Comparison of ENCODE assay signal across 8 cellular contexts in the genomic region with DNA sequence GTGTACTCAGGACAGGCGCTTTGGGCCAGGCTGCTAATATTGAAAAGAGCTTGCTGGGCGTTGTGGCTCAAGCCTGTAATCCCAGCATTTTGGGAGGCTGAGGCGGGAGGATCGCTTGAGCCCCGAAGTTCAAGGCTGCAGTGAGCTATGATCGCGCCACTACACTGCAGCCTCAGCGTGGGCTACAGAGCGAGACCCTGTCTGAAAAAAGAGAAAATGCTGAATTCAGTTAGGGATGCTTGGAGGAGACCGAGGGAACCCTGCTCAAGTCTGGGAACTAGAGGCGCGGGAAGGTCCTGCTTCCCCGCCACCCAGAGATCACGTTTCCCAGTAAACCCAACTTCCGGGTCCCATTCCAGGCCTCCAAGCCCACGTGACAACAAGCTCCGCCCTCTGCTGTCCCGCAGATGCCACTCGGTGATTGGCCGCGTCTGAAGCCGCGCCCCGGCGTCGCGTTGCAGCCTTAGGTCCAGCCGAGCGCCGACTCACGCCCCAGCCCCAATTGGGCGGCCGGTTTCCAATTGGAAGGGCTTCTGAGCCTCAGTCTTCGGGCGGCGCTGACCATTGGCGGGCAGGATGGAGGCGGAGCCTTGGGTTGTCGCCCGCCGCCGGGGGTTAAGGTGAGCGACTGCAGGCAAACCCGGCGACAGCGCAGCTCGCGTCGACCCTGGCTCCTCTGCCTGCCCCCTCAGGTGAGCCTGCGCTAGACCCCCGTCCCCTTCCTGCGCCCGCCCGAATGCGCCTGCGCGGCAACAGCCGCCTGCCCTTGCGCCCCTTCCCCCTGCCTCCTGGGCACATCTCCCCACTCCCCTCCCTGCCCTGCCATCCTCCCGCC. TPM values are rescaled to one million over a fixed set of nuclear protein-coding genes. Genes with fewer than 3 reads are reported as not detected.
A peak's percentile ranks its signal among the peaks of the same experiment; 100 is the strongest.
DNase-seq lines count a peak whose midpoint lies in the region; ATAC-seq, FAIRE-seq and TF ChIP-seq lines count a peak whose summit lies in the region.

A gene with protein sequence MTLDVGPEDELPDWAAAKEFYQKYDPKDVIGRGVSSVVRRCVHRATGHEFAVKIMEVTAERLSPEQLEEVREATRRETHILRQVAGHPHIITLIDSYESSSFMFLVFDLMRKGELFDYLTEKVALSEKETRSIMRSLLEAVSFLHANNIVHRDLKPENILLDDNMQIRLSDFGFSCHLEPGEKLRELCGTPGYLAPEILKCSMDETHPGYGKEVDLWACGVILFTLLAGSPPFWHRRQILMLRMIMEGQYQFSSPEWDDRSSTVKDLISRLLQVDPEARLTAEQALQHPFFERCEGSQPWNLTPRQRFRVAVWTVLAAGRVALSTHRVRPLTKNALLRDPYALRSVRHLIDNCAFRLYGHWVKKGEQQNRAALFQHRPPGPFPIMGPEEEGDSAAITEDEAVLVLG (plus strand): TSS at position 627 of the 835 bp plus-strand sequence. CDS start 396 bp downstream, outside the sequence.

- H3K27me3 ChIP-seq in AG04450 (ENCODE audit: control insufficient read depth, insufficient read depth, low read length) = no peaks in the 10 kb centered on the region
- H3K27me3 ChIP-seq in small intestine (ENCODE audit: control insufficient read depth in 2 of 2, insufficient read depth in 2 of 2, low read length in 2 of 2) = no peaks in the 10 kb centered on the region

- no peaks in the 10 kb centered on the region for H3K27me3 Mint-ChIP-seq in WTC11 (ENCODE audit: low read depth)

- FAIRE-seq in small intestine (lab: Jason Lieb, UNC) = no peak

- ATAC-seq in GM18909 (IDR thresholded peaks at IDR 0.05; ENCODE audit: poor library complexity, unreplicated experiment) (peak; percentile 96), HG03175 (IDR thresholded peaks at IDR 0.05; ENCODE audit: unreplicated experiment) (peak; percentile 96), WTC11 (peak; percentile 97)

- TF ChIP-seq CTCF in AG04450 (IDR thresholded peaks at IDR 0.05; ENCODE audit: low read depth, low read length) = no peak
- no peak for TF ChIP-seq CTCF in WTC11 (IDR thresholded peaks at IDR 0.05)
- no peak for TF ChIP-seq CTCF in cardiac fibroblast (IDR thresholded peaks at IDR 0.05; ENCODE audit: low read depth, low read length)

- CTCF ChIA-PET in AG04450 (lab: Charles Lee) (interaction anchor here (1.0 to 1.3 kb wide), 3 partner anchors 26 to 66 kb away, joined by 3 read pairs; no protein-coding TSS in a partner anchor), WTC11 (lab: Charles Lee) (interaction anchor here (0.7 to 2.0 kb wide), 11 partner anchors 12 to 655 kb away, joined by 3 to 11 read pairs (median 3); no protein-coding TSS in a partner anchor)

- peaks cover 23% of the 10 kb centered on the region for H3K36me3 Mint-ChIP-seq in WTC11

- POLR2A ChIA-PET in AG04450 (lab: Yijun Ruan, JAX) = interaction anchor here (0.5 to 1.9 kb wide), 13 partner anchors 10 to 154 kb away, joined by 3 to 7 read pairs (median 4); partner anchors contain the start of genes CTF1 and ZNF629
- POLR2A ChIA-PET in WTC11 (lab: Charles Lee) = interaction anchor here (0.5 to 1.6 kb wide), 9 partner anchors 11 to 628 kb away, joined by 3 to 12 read pairs (median 4); no protein-coding TSS in a partner anchor

- peak within 1 kb of the TSS; percentile 94 for H3K4me3 Mint-ChIP-seq in WTC11

- H3K9me3 ChIP-seq in AG04450 (ENCODE audit: control insufficient read depth, insufficient read depth, low read length) = no peaks in the 10 kb centered on the region
- no peaks in the 10 kb centered on the region for H3K9me3 ChIP-seq in small intestine (ENCODE audit: control insufficient read depth, low read depth)

- H3K27ac Mint-ChIP-seq in WTC11 = peak within 1 kb of the TSS; percentile 96

- peaks cover 5 to 11% of the 10 kb centered on the region in 2 donors for H3K36me3 ChIP-seq in small intestine (ENCODE audit: control insufficient read depth in 2 of 2, insufficient read depth in 2 of 2, low read length in 2 of 2)

- peaks cover 0 to 4% of the 10 kb centered on the region in 2 donors for H3K4me1 ChIP-seq in small intestine (ENCODE audit: control insufficient read depth in 2 of 2, insufficient read depth in 1 of 2, low read depth in 1 of 2, low read length in 1 of 2)

- DNase-seq in AG04450 (ENCODE audit: low read depth, low spot score) (peak; percentile 96), NCI-H226 (peak; percentile 99), WTC11 (ENCODE audit: low spot score) (peak; percentile 99), cardiac fibroblast (ENCODE audit: low read depth in 2 of 2) (peak; percentile 99), iPS-NIHi11 (ENCODE audit: low spot score) (peak; percentile 96), small intestine (peak; percentile 100)

- H3K9me3 Mint-ChIP-seq in WTC11 = no peaks in the 10 kb centered on the region

- peaks cover 7% of the 10 kb centered on the region for H3K4me1 Mint-ChIP-seq in WTC11

- H3K4me3 ChIP-seq in AG04450 (ENCODE audit: low read depth, low read length) (peak within 1 kb of the TSS; percentile 90), cardiac fibroblast (replicated peaks in 1 of 2; ENCODE audit: low read depth in 2 of 2, low read length in 2 of 2) (peak within 1 kb of the TSS; percentile 83 to 94), small intestine (ENCODE audit: low read depth in 1 of 2, low read length in 2 of 2) (peak within 1 kb of the TSS; percentile 88)

- WGBS in small intestine, 3 donors = 2 to 3% (median 2%) methylated on average over 49 to 60 of the region's 60 CpGs

- peak within 1 kb of the TSS; percentile 65 for H3K27ac ChIP-seq in AG04450 (ENCODE audit: low read depth, low read length)
- peak within 1 kb of the TSS; percentile 22 to 81 for H3K27ac ChIP-seq in small intestine (ENCODE audit: low read depth in 1 of 2, low read length in 1 of 2)

TF ChIP-seq in WTC11, 78 proteins besides CTCF, POLR2A, EP300 and RAD21 (continues in another document):
- TF ChIP-seq, protein P1, sequence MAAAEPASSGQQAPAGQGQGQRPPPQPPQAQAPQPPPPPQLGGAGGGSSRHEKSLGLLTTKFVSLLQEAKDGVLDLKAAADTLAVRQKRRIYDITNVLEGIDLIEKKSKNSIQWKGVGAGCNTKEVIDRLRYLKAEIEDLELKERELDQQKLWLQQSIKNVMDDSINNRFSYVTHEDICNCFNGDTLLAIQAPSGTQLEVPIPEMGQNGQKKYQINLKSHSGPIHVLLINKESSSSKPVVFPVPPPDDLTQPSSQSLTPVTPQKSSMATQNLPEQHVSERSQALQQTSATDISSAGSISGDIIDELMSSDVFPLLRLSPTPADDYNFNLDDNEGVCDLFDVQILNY (CRISPR knock-in tag; IDR thresholded peaks at IDR 0.05) = 0 out of 2 replicates have a peak, but pooled peaks have one; percentile 42
- TF ChIP-seq NFYB (CRISPR knock-in tag; conservative IDR thresholded peaks at IDR 0.05; ENCODE audit: low read depth) = peak; percentile 78
- TF ChIP-seq GABPB1 (CRISPR knock-in tag; IDR thresholded peaks at IDR 0.05) = peak; percentile 29; the same call in 1 of the 2 replicates
- TF ChIP-seq, protein P2, sequence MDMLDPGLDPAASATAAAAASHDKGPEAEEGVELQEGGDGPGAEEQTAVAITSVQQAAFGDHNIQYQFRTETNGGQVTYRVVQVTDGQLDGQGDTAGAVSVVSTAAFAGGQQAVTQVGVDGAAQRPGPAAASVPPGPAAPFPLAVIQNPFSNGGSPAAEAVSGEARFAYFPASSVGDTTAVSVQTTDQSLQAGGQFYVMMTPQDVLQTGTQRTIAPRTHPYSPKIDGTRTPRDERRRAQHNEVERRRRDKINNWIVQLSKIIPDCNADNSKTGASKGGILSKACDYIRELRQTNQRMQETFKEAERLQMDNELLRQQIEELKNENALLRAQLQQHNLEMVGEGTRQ (CRISPR knock-in tag; IDR thresholded peaks at IDR 0.05) = peak; percentile 96
- no peak for TF ChIP-seq ZNF671 (CRISPR knock-in tag; IDR thresholded peaks at IDR 0.05)
- TF ChIP-seq MAX (CRISPR knock-in tag; IDR thresholded peaks at IDR 0.05) = peak; percentile 53; the same call in 1 of the 2 replicates
- TF ChIP-seq SP1 (CRISPR knock-in tag; conservative IDR thresholded peaks at IDR 0.05) = peak; percentile 78; the same call in 1 of the 2 replicates
- no peak for TF ChIP-seq SMAD3 (CRISPR knock-in tag; IDR thresholded peaks at IDR 0.05; ENCODE audit: borderline replicate concordance)
- peak; percentile 54; the same call in 1 of the 2 replicates for TF ChIP-seq CREM (CRISPR knock-in tag; IDR thresholded peaks at IDR 0.05)
- no peak for TF ChIP-seq TEAD1 (CRISPR knock-in tag; IDR thresholded peaks at IDR 0.05)
- TF ChIP-seq FOXP4 (CRISPR knock-in tag; IDR thresholded peaks at IDR 0.05) = peak; percentile 54
- TF ChIP-seq GTF2I (CRISPR knock-in tag; conservative IDR thresholded peaks at IDR 0.05) = peak; percentile 77; the same call in 1 of the 2 replicates
- no peak for TF ChIP-seq NR3C1 (CRISPR knock-in tag; conservative IDR thresholded peaks at IDR 0.05; ENCODE audit: low read depth)
- peak; percentile 96 for TF ChIP-seq USF1 (CRISPR knock-in tag; IDR thresholded peaks at IDR 0.05)
- TF ChIP-seq NFATC4 (CRISPR knock-in tag; IDR thresholded peaks at IDR 0.05) = peak; percentile 47; the same call in 1 of the 2 replicates

RNA-seq across cellular contexts. Expression of the gene that starts here (rescaled TPM):
- polyA plus RNA-seq in AG04450 (2011; rRNA removed) = 21.7 and 26.0 TPM in 2 replicates
- 18.6 and 28.5 TPM in 2 replicates for polyA minus RNA-seq in AG04450 (2011; rRNA and poly(A)+ RNA removed)
- total RNA-seq in WTC11 (2021) = 40.8 to 50.5 TPM (median 45.0 TPM) in 3 replicates
- 10 to 100 TPM; 31.2 to 46.5 (median 35.1) TPM for polyA plus RNA-seq in small intestine

Comparison
In these comparisons a context has a peak if more than half of its experiments do, and no peak if none do; other contexts are left out.
1. Peak in every context shown above with its lines: DNase-seq, ATAC-seq, H3K4me3 ChIP-seq and H3K27ac ChIP-seq.